Comparison of ENCODE assay signal across 17 cellular contexts in genomic region chr6:18099501-18099900, GRCh38. TPM values are rescaled to one million over a fixed set of nuclear protein-coding genes. Genes with fewer than 3 reads are reported as not detected.
DNase-seq lines count a peak whose midpoint lies in the region; ATAC-seq and TF ChIP-seq lines count a peak whose summit lies in the region.
"Had no signal": no experiment of that assay in that cellular context is flagged by ENCODE, and none has a peak within 500 bp of the region (broad histone marks: within the 10 kb centered on the region; RNA-seq: fewer than 3 reads in every experiment).

No MANE protein-coding gene starts in this region.

- no peak overlapping the region for H3K4me3 Mint-ChIP-seq in activated CD4-positive, alpha-beta T cell treated with anti-CD3 and anti-CD28 coated beads, Interleukin-2, amount 10 ng/mL, durations not matched to agents 24 days and 14 days
- H3K4me3 Mint-ChIP-seq: CD14-positive monocyte had no signal

- in situ Hi-C loops in KBM-7 (cut with MboI; ENCODE audit: low pct_unique_long_range_greater_than_20kb, low sequenced_read_pairs): no loop called here

- H3K4me3 ChIP-seq in Loucy (ENCODE audit: low read length, poor library complexity, severe bottlenecking): no peak overlapping the region

- no peaks in the 10 kb centered on the region for H3K36me3 ChIP-seq in Loucy (ENCODE audit: insufficient read depth, low read length)

- no peak overlapping the region for H3K9ac ChIP-seq in Loucy (ENCODE audit: low read depth, low read length, poor library complexity, severe bottlenecking)

- H3K36me3 Mint-ChIP-seq in activated CD4-positive, alpha-beta T cell treated with anti-CD3 and anti-CD28 coated beads, Interleukin-2, amount 10 ng/mL, durations not matched to agents 24 days and 14 days (ENCODE audit: low read depth): no peaks in the 10 kb centered on the region
- H3K36me3 Mint-ChIP-seq: CD14-positive monocyte had no signal

- H3K27me3 ChIP-seq in Loucy (ENCODE audit: insufficient read depth, low read length, poor library complexity, severe bottlenecking): no peaks in the 10 kb centered on the region

- ATAC-seq in HG03342 (IDR thresholded peaks at IDR 0.05; ENCODE audit: unreplicated experiment): no peak
- ATAC-seq: HCT116 had no signal

- H3K9me3 ChIP-seq in Loucy (ENCODE audit: insufficient read depth, low read depth, low read length): no peaks in the 10 kb centered on the region

- peak overlapping the region; percentile 94 for H3K27ac ChIP-seq in cingulate gyrus (ENCODE audit: low read depth, low read length)

- DNase-seq in SW480 (ENCODE audit: low spot score) (peak; percentile 88), renal cortical epithelial cell (ENCODE audit: low read depth) (peak; percentile 8), GOT3 (lab: John Stamatoyannopoulos, UW) (no peak), KBM-7 (no peak)
- DNase-seq in activated CD4-positive, alpha-beta T cell treated with anti-CD3 and anti-CD28 coated beads, Interleukin-2, amount 10 ng/mL, durations not matched to agents 24 days and 14 days: no peak
- DNase-seq: AML-193, DMS 273 treated with DMSO at 0.1 percent for 48 hours, NCI-H1105 treated with DMSO at 0.1 percent for 48 hours, NCI-H187, NCI-H2171, NCI-H446, NCI-H748 treated with DMSO at 0.1 percent for 48 hours had no signal

- intact Hi-C loops in activated CD4-positive, alpha-beta T cell treated with anti-CD3 and anti-CD28 coated beads, Interleukin-2, amount 10 ng/mL, durations not matched to agents 24 days and 14 days (cut with micrococcal nuclease): no loop called here

- H2AFZ ChIP-seq in Loucy (ENCODE audit: low read length): no peak overlapping the region

- H3F3A ChIP-seq in Loucy (ENCODE audit: low read depth): no peaks in the 10 kb centered on the region

- peaks cover 3% of the 10 kb centered on the region for H3K9me3 Mint-ChIP-seq in activated CD4-positive, alpha-beta T cell treated with anti-CD3 and anti-CD28 coated beads, Interleukin-2, amount 10 ng/mL, durations not matched to agents 24 days and 14 days

- no peaks in the 10 kb centered on the region for H4K20me1 ChIP-seq in Loucy (ENCODE audit: insufficient read depth, low read length, poor library complexity, severe bottlenecking)

- peaks cover 22% of the 10 kb centered on the region for H3K27me3 Mint-ChIP-seq in activated CD4-positive, alpha-beta T cell treated with anti-CD3 and anti-CD28 coated beads, Interleukin-2, amount 10 ng/mL, durations not matched to agents 24 days and 14 days

- H3K27ac Mint-ChIP-seq in activated CD4-positive, alpha-beta T cell treated with anti-CD3 and anti-CD28 coated beads, Interleukin-2, amount 10 ng/mL, durations not matched to agents 24 days and 14 days: no peak overlapping the region
- H3K27ac Mint-ChIP-seq: CD14-positive monocyte had no signal

- TF ChIP-seq CTCF in Loucy (conservative IDR thresholded peaks at IDR 0.05; ENCODE audit: low read length): no peak

- no peaks in the 10 kb centered on the region for H3K9me2 ChIP-seq in Loucy (replicated peaks; ENCODE audit: low read depth, low read length)

- peak overlapping the region; percentile 40 for H3K4me2 ChIP-seq in Loucy (ENCODE audit: low read depth, low read length, poor library complexity, severe bottlenecking)

- H3K4me1 ChIP-seq in Loucy (ENCODE audit: insufficient read depth, low read length, poor library complexity, severe bottlenecking): peaks cover 12% of the 10 kb centered on the region

- H3K79me2 ChIP-seq in Loucy (ENCODE audit: insufficient read depth, low read length): no peaks in the 10 kb centered on the region

- H3K4me1 Mint-ChIP-seq in activated CD4-positive, alpha-beta T cell treated with anti-CD3 and anti-CD28 coated beads, Interleukin-2, amount 10 ng/mL, durations not matched to agents 24 days and 14 days: peaks cover 2% of the 10 kb centered on the region
- H3K4me1 Mint-ChIP-seq: CD14-positive monocyte had no signal

RNA-seq across cellular contexts. Expression of gene NHLRC1, which starts 23.0 kb away (rescaled TPM):
- total RNA-seq in renal cortical epithelial cell: 1.7 and 3.3 TPM in 2 replicates
- 0.09 and 0.26 TPM in 2 replicates for total RNA-seq in activated CD4-positive, alpha-beta T cell treated with anti-CD3 and anti-CD28 coated beads, Interleukin-2, amount 10 ng/mL, durations not matched to agents 24 days and 14 days

RNA-seq across cellular contexts. Expression of gene TPMT, which starts 55.4 kb away (rescaled TPM):
- total RNA-seq in renal cortical epithelial cell: 21.5 and 28.1 TPM in 2 replicates
- total RNA-seq in activated CD4-positive, alpha-beta T cell treated with anti-CD3 and anti-CD28 coated beads, Interleukin-2, amount 10 ng/mL, durations not matched to agents 24 days and 14 days: 0.72 and 0.92 TPM in 2 replicates

RNA-seq across cellular contexts. Expression of gene KDM1B, which starts 55.7 kb away (rescaled TPM):
- 32.1 and 38.8 TPM in 2 replicates for total RNA-seq in renal cortical epithelial cell
- 8.5 and 8.6 TPM in 2 replicates for total RNA-seq in activated CD4-positive, alpha-beta T cell treated with anti-CD3 and anti-CD28 coated beads, Interleukin-2, amount 10 ng/mL, durations not matched to agents 24 days and 14 days

Comparison
In these comparisons a context has a peak if more than half of its experiments do, and no peak if none do; other contexts are left out.
1. DNase-seq: peak in SW480 (single experiment) and renal cortical epithelial cell (single experiment); none in activated CD4-positive, alpha-beta T cell treated with anti-CD3 and anti-CD28 coated beads, Interleukin-2, amount 10 ng/mL, durations not matched to agents 24 days and 14 days (single experiment), GOT3 (single experiment) and KBM-7 (single experiment).
2. RNA of gene TPMT, which starts 55.4 kb away (total RNA-seq): 21.5 to 28.1 TPM in renal cortical epithelial cell; 0.72 to 0.92 TPM in activated CD4-positive, alpha-beta T cell treated with anti-CD3 and anti-CD28 coated beads, Interleukin-2, amount 10 ng/mL, durations not matched to agents 24 days and 14 days; every median in the first group is over 10 times any median in the second.